In genomic region chr1:201119206-201119814, GRCh38 we compare ENCODE assay signal across 8 cellular contexts. TPM values are rescaled to one million over a fixed set of nuclear protein-coding genes. Genes with fewer than 3 reads are reported as not detected.
DNase-seq lines count a peak whose midpoint lies in the region; ATAC-seq and TF ChIP-seq lines count a peak whose summit lies in the region.

No MANE protein-coding gene starts in this region.

- ATAC-seq in activated naive CD4-positive, alpha-beta T cell treated with anti-CD3 and anti-CD28 coated beads, Interleukin-2, amount 50 U/mL, for 72 hours: peak; percentile 25 to 43
- ATAC-seq in HG03025 (IDR thresholded peaks at IDR 0.05; ENCODE audit: low FRiP score, unreplicated experiment): no peak
- ATAC-seq in HG02840 (IDR thresholded peaks at IDR 0.05; ENCODE audit: low FRiP score, unreplicated experiment): no peak

- in situ Hi-C loops in GM23248 (cut with MboI): no loop called here

- H3F3A ChIP-seq in GM23248 (ENCODE audit: insufficient read depth): no peaks in the 10 kb centered on the region

- H4K20me1 ChIP-seq in GM23248 (ENCODE audit: insufficient read depth): no peaks in the 10 kb centered on the region

- H2AFZ ChIP-seq in GM23248: no peak overlapping the region

- H3K27ac ChIP-seq in GM23248: no peak overlapping the region

- no peaks in the 10 kb centered on the region for H3K4me1 ChIP-seq in GM23248 (ENCODE audit: insufficient read depth)

- no peaks in the 10 kb centered on the region for H3K9me2 ChIP-seq in GM23248 (ENCODE audit: insufficient read depth)

- peaks cover 19% of the 10 kb centered on the region; the same call in 1 of the 2 replicates for H3K27me3 ChIP-seq in GM23248 (replicated peaks; ENCODE audit: insufficient read depth)

- no peaks in the 10 kb centered on the region for H3K36me3 Mint-ChIP-seq in activated naive CD4-positive, alpha-beta T cell treated with anti-CD3 and anti-CD28 coated beads, Interleukin-2, amount 50 U/mL, for 72 hours

- DNase-seq in AG09309 (ENCODE audit: low read depth): no peak
- DNase-seq in GM23248: peak; percentile 68
- DNase-seq in RKO (ENCODE audit: low spot score): peak; percentile 60
- DNase-seq in activated naive CD4-positive, alpha-beta T cell treated with anti-CD3 and anti-CD28 coated beads, Interleukin-2, amount 50 U/mL, for 72 hours (ENCODE audit: low spot score in 2 of 2): peak in 1 of 2 donors; percentile 67
- peak; percentile 76 for DNase-seq in iPS-NIHi11 (ENCODE audit: low spot score)
- peak; percentile 46 to 56 for DNase-seq in stimulated activated CD4-positive, alpha-beta T cell treated with anti-CD3 and anti-CD28 coated beads, Interleukin-4, amount 100 ng/mL, for 48 hours (ENCODE audit: low read depth in 2 of 2)

- no peak overlapping the region for H3K4me2 ChIP-seq in GM23248 (ENCODE audit: unreplicated experiment)

- H3K4me3 ChIP-seq in AG09309 (ENCODE audit: control insufficient read depth, low read depth, low read length): no peak overlapping the region
- no peak overlapping the region for H3K4me3 ChIP-seq in GM23248

- WGBS in GM23248 (ENCODE audit: low coverage in 1 of 2, low lambda C conversion rate in 2 of 2, missing lambda C conversion rate in 2 of 2), 2 experiments: 39 to 40% methylated on average over 10 of the region's 10 CpGs

- H3K9me3 ChIP-seq in GM23248 (ENCODE audit: low read depth): no peaks in the 10 kb centered on the region

- H3K9ac ChIP-seq in GM23248: no peak overlapping the region

- no peaks in the 10 kb centered on the region for H3K36me3 ChIP-seq in GM23248 (ENCODE audit: low read depth)

- no peak overlapping the region for H3K27ac Mint-ChIP-seq in activated naive CD4-positive, alpha-beta T cell treated with anti-CD3 and anti-CD28 coated beads, Interleukin-2, amount 50 U/mL, for 72 hours

- peak; percentile 57 for TF ChIP-seq CTCF in AG09309 (IDR thresholded peaks at IDR 0.05; ENCODE audit: control insufficient read depth, insufficient read depth, low read depth, low read length, missing control alignments)

- no peaks in the 10 kb centered on the region for H3K9me3 Mint-ChIP-seq in activated naive CD4-positive, alpha-beta T cell treated with anti-CD3 and anti-CD28 coated beads, Interleukin-2, amount 50 U/mL, for 72 hours

- no peaks in the 10 kb centered on the region for H3K79me2 ChIP-seq in GM23248 (ENCODE audit: insufficient read depth)

RNA-seq across cellular contexts. Expression of gene CACNA1S, which starts 7.1 kb away (rescaled TPM):
- total RNA-seq in GM23248 (2014; rRNA removed; shearing (Covaris generic)): not detected in 2 replicates
- polyA plus RNA-seq in GM23248 (2016; fragmentation: Nextera tagmentation; extraction: Ambion mirVana): not detected in 2 replicates
- not detected for total RNA-seq in activated naive CD4-positive, alpha-beta T cell treated with anti-CD3 and anti-CD28 coated beads, Interleukin-2, amount 50 U/mL, for 72 hours

RNA-seq across cellular contexts. Expression of gene ASCL5, which starts 7.7 kb away (rescaled TPM):
- not detected in 2 replicates for total RNA-seq in GM23248 (2014; rRNA removed; shearing (Covaris generic))
- not detected in 2 replicates for polyA plus RNA-seq in GM23248 (2016; fragmentation: Nextera tagmentation; extraction: Ambion mirVana)
- under 1 TPM; 0.16 to 0.35 TPM for total RNA-seq in activated naive CD4-positive, alpha-beta T cell treated with anti-CD3 and anti-CD28 coated beads, Interleukin-2, amount 50 U/mL, for 72 hours

RNA-seq across cellular contexts. Expression of gene TMEM9, which starts 35.0 kb away (rescaled TPM):
- 77.9 and 81.0 TPM in 2 replicates for total RNA-seq in GM23248 (2014; rRNA removed; shearing (Covaris generic))
- 70.3 and 76.8 TPM in 2 replicates for polyA plus RNA-seq in GM23248 (2016; fragmentation: Nextera tagmentation; extraction: Ambion mirVana)
- 10 to 100 TPM; 19.0 to 28.1 TPM for total RNA-seq in activated naive CD4-positive, alpha-beta T cell treated with anti-CD3 and anti-CD28 coated beads, Interleukin-2, amount 50 U/mL, for 72 hours

Comparison
In these comparisons a context has a peak if more than half of its experiments do, and no peak if none do; other contexts are left out.
1. ATAC-seq: peak in activated naive CD4-positive, alpha-beta T cell treated with anti-CD3 and anti-CD28 coated beads, Interleukin-2, amount 50 U/mL, for 72 hours (2 of 2); none in HG03025 (single experiment) and HG02840 (single experiment).